Comparison of ENCODE assay signal across 1 cellular context in the genomic region with DNA sequence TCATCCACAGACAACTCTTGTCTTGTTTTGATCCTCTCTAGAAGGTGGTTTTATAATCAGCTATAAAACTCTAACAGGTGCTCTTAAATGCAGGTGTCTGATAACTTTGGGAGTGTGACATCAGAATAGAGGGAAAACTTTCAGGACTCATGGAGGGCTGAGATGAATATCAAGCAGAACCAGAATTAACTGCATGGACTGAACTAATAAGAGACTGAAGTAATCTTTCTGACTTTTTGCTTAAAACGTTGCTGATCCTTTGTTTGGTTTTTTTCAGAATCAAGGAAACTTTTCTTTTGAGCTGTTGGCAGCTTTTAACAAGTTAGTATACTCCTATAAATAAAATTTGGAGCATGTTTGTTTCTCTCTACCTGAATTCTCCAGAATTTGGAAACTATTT.
"Had no signal": no experiment of that assay in that cellular context is flagged by ENCODE, and none has a peak within 500 bp of the region (broad histone marks: within the 10 kb centered on the region; RNA-seq: fewer than 3 reads in every experiment).

No MANE protein-coding gene starts in this region.

- H3K36me3 ChIP-seq: MG63 had no signal

- H3K4me3 ChIP-seq: MG63 had no signal
